In the genomic region with DNA sequence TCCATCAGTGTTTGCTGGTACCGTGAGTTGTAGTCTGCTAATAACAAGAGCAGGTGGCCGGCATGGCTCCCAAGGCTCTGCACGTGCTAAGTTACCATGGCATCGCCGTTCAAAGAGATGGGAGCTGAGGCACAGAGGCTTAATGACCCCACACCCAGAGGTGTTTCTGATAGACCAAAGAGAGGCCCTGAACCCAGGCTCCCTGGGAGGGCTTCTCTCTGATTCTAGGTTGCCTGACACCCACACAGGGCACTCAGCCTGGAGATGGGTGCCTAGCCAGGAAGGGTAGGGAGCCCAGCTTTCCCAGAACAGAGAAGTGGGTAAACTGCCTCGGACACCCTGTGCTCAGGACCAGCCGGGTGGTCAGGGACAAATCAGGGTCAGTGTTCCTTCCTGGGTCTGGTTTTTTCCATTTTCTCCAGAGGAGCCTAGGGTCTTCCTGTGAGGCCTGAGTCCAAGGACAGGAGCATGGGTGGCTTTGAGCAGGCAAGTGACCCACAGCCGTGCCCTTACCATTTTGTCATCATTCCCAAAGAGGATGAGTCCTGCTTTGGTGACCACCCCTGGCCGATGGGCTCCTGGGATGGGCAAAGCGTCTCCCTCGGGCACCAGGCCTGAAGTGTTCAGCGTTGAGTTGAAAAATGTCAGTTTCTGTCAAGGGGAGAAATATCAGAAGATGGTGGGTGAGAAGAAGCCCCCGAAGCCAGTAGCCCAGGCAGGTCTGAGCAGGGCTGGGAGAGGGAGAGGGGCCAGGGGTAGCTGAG, we compare ENCODE assay signal across 20 cellular contexts. TPM values are rescaled to one million over a fixed set of nuclear protein-coding genes. Genes with fewer than 3 reads are reported as not detected.
A peak's percentile ranks its signal among the peaks of the same experiment; 100 is the strongest.
DNase-seq lines count a peak whose midpoint lies in the region; ATAC-seq, FAIRE-seq and TF ChIP-seq lines count a peak whose summit lies in the region.
"Had no signal": no experiment of that assay in that cellular context is flagged by ENCODE, and none has a peak within 500 bp of the region (broad histone marks: within the 10 kb centered on the region; RNA-seq: fewer than 3 reads in every experiment).

No MANE protein-coding gene starts in this region.

- no peak overlapping the region for H3K9ac ChIP-seq in kidney (ENCODE audit: low read length in 2 of 2)

- H3K4me2 ChIP-seq in osteoblast (ENCODE audit: insufficient read depth, low read length): no peak overlapping the region

- H3K4me1 ChIP-seq in right atrium auricular region: no peaks in the 10 kb centered on the region
- peaks cover 0 to under 1% (median 0%) of the 10 kb centered on the region in 9 donors for H3K4me1 ChIP-seq in heart right ventricle
- H3K4me1 ChIP-seq in osteoblast (ENCODE audit: insufficient read depth, low read length): no peaks in the 10 kb centered on the region
- H3K4me1 ChIP-seq in kidney (ENCODE audit: control insufficient read depth in 1 of 2, insufficient read depth in 1 of 2, low read depth in 1 of 2, low read length in 2 of 2): no peaks in the 10 kb centered on the region

- no peaks in the 10 kb centered on the region for H4K20me1 ChIP-seq in osteoblast (ENCODE audit: insufficient read depth, low read length)

- H3K27ac ChIP-seq in right atrium auricular region (no peak overlapping the region), heart right ventricle (no peak overlapping the region), osteoblast (ENCODE audit: low read depth, low read length) (no peak overlapping the region), kidney (ENCODE audit: low read depth in 2 of 2, low read length in 2 of 2) (no peak overlapping the region)

- H3K36me3 ChIP-seq in right atrium auricular region (no peaks in the 10 kb centered on the region), heart right ventricle (peaks cover 0 to 7% (median 0%) of the 10 kb centered on the region in 9 donors), osteoblast (ENCODE audit: insufficient read depth, low read length) (no peaks in the 10 kb centered on the region), kidney (ENCODE audit: control insufficient read depth in 1 of 2, insufficient read depth in 2 of 2, low read length in 2 of 2) (peaks cover 49 to 74% of the 10 kb centered on the region in 2 donors)

- ATAC-seq in heart right ventricle (no peak), GM21423 (IDR thresholded peaks at IDR 0.05; ENCODE audit: unreplicated experiment) (no peak), sciatic nerve (no peak)
- ATAC-seq: SK-N-SH treated with all-trans-retinoic acid at 6 μM for 48 hours had no signal

- intact Hi-C loops in heart right ventricle (cut with DNase I): no loop called here
- intact Hi-C loops in kidney (cut with DNase I): no loop called here
- intact Hi-C loops in sciatic nerve (cut with DNase I): no loop called here

- TF ChIP-seq CTCF in right atrium auricular region (IDR thresholded peaks at IDR 0.05) (no peak), heart right ventricle (IDR thresholded peaks at IDR 0.05) (no peak), osteoblast (IDR thresholded peaks at IDR 0.05; ENCODE audit: extremely low read depth, low read depth, low read length) (no peak), kidney (IDR thresholded peaks at IDR 0.05; ENCODE audit: borderline replicate concordance, extremely low read depth, insufficient read depth) (no peak)

- no peaks in the 10 kb centered on the region for H3K9me3 ChIP-seq in right atrium auricular region
- H3K9me3 ChIP-seq in heart right ventricle: no peaks in the 10 kb centered on the region
- no peaks in the 10 kb centered on the region for H3K9me3 ChIP-seq in osteoblast (ENCODE audit: low read depth, low read length)
- H3K9me3 ChIP-seq in kidney (ENCODE audit: control insufficient read depth in 1 of 2, low read length in 2 of 2): no peaks in the 10 kb centered on the region

- H3K27me3 ChIP-seq in right atrium auricular region: no peaks in the 10 kb centered on the region
- H3K27me3 ChIP-seq in heart right ventricle: no peaks in the 10 kb centered on the region
- H3K27me3 ChIP-seq in osteoblast (ENCODE audit: insufficient read depth, low read length): peaks cover 20% of the 10 kb centered on the region

- 88 to 90% methylated on average over 13 of the region's 13 CpGs for WGBS in heart right ventricle, 2 donors

- FAIRE-seq in kidney (lab: Jason Lieb, UNC): no peak
- FAIRE-seq: RCC 7860 had no signal

- H2AFZ ChIP-seq in osteoblast (ENCODE audit: low read length): no peak overlapping the region

- H3K79me2 ChIP-seq in osteoblast (ENCODE audit: insufficient read depth, low read length): no peaks in the 10 kb centered on the region

- peak; percentile 25 for DNase-seq in NCI-H146 (lab: John Stamatoyannopoulos, UW)
- DNase-seq in NCI-H146 treated with DMSO at 0.1 percent for 48 hours (lab: John Stamatoyannopoulos, UW; ENCODE audit: unreplicated experiment): no peak
- DNase-seq in right atrium auricular region (ENCODE audit: low spot score): peak; percentile 44
- no peak for DNase-seq in heart right ventricle
- DNase-seq in osteoblast (ENCODE audit: insufficient read length, low spot score, missing footprints): peak; percentile 34
- DNase-seq in kidney: no peak
- no peak for DNase-seq in sciatic nerve (ENCODE audit: low spot score)
- DNase-seq: 8988T, C1 segment of cervical spinal cord, DMS 273 treated with DMSO at 0.1 percent for 48 hours, H7, NCI-H1436, NCI-H2171, NCI-H446 treated with DMSO at 0.1 percent for 48 hours, NCI-H82, SHP77 had no signal

- H3K4me3 ChIP-seq in right atrium auricular region (no peak overlapping the region), heart right ventricle (no peak overlapping the region), osteoblast (ENCODE audit: insufficient read depth, low read length) (no peak overlapping the region), kidney (ENCODE audit: low read length in 2 of 2) (no peak overlapping the region)

RNA-seq across cellular contexts. Expression of a gene that starts 27.3 kb away (rescaled TPM):
- 10 to 100 TPM; 13.7 to 24.0 TPM for total RNA-seq in right atrium auricular region
- 10 to 100 TPM; 25.5 to 45.9 (median 32.1) TPM for total RNA-seq in heart right ventricle
- 10 to 100 TPM; 14.9 to 27.0 TPM for polyA plus RNA-seq in heart right ventricle
- total RNA-seq in osteoblast: under 0.01 TPM in 1 of 2 replicates, not detected in the other
- total RNA-seq in kidney: 60.0 TPM
- polyA plus RNA-seq in kidney (ENCODE audit: insufficient read depth, low read depth, low replicate concordance): 199 TPM
- 4.1 TPM for total RNA-seq in sciatic nerve
- polyA plus RNA-seq: IgD-negative memory B cell had no signal

Comparison
In these comparisons a context has a peak if more than half of its experiments do, and no peak if none do; other contexts are left out.
1. DNase-seq: peak in NCI-H146 (single experiment), right atrium auricular region (single experiment) and osteoblast (single experiment); none in NCI-H146 treated with DMSO at 0.1 percent for 48 hours (single experiment), heart right ventricle (0 of 2), kidney (single experiment) and sciatic nerve (single experiment).